ENCODE assay signal across 8 cellular contexts in the genomic region with DNA sequence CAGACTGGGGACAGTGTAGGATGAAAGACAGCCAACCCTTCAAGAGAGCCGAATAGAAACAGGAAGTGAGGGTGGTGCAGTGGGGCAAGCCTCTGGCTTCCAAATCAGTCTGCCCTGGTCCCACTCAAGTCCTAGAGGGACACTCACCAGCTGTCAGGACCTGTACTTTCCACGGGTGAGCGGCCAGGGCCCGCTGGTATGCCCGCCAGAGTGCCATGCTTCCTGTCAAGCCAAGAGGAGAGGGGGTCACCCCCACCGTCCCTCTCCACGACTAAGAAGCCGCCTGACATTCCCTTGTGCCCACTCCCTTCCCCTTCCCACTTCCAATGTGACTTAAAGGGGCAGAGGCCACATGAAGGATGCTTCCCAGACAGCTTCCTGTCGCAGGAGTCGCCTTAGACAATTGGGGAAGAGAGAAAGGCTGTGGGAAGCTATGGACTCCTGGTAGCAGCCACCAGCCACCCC. TPM values are rescaled to one million over a fixed set of nuclear protein-coding genes. Genes with fewer than 3 reads are reported as not detected.
A peak's percentile ranks its signal among the peaks of the same experiment; 100 is the strongest.
DNase-seq lines count a peak whose midpoint lies in the region; ATAC-seq, FAIRE-seq and TF ChIP-seq lines count a peak whose summit lies in the region.

No MANE protein-coding gene starts in this region.

- H3K36me3 Mint-ChIP-seq in activated naive CD8-positive, alpha-beta T cell treated with anti-CD3 and anti-CD28 coated beads, Interleukin-2, amount 50 U/mL, for 24 hours (ENCODE audit: low read depth), result peaks cover 16% of the 10 kb centered on the region
- peaks cover 25% of the 10 kb centered on the region for H3K36me3 Mint-ChIP-seq in stimulated activated memory B cell treated with anti-CD40 and anti-IgM and Interleukin-4, amounts not matched to agents 10 μg/mL and 1 μg/mL and 100 μg/mL, for 72 hours

- H4K20me1 ChIP-seq in Loucy (ENCODE audit: insufficient read depth, low read length, poor library complexity, severe bottlenecking), result no peaks in the 10 kb centered on the region

- H2AFZ ChIP-seq in Loucy (ENCODE audit: low read length), result peak overlapping the region; percentile 89; the same call in 1 of the 2 replicates

- no peaks in the 10 kb centered on the region for H3K27me3 Mint-ChIP-seq in activated naive CD8-positive, alpha-beta T cell treated with anti-CD3 and anti-CD28 coated beads, Interleukin-2, amount 50 U/mL, for 24 hours
- no peaks in the 10 kb centered on the region for H3K27me3 Mint-ChIP-seq in stimulated activated memory B cell treated with anti-CD40 and anti-IgM and Interleukin-4, amounts not matched to agents 10 μg/mL and 1 μg/mL and 100 μg/mL, for 72 hours

- peaks cover 20% of the 10 kb centered on the region for H3K79me2 ChIP-seq in Loucy (ENCODE audit: insufficient read depth, low read length)

- no peaks in the 10 kb centered on the region for H3K27me3 ChIP-seq in Loucy (ENCODE audit: insufficient read depth, low read length, poor library complexity, severe bottlenecking)
- H3K27me3 ChIP-seq in iPS-18a (ENCODE audit: control insufficient read depth, insufficient read depth, low read length), result no peaks in the 10 kb centered on the region

- H3K4me1 ChIP-seq in Loucy (ENCODE audit: insufficient read depth, low read length, poor library complexity, severe bottlenecking), result peaks cover 15% of the 10 kb centered on the region
- H3K4me1 ChIP-seq in iPS-18a (ENCODE audit: control insufficient read depth, low read depth, low read length), result peaks cover 6% of the 10 kb centered on the region

- FAIRE-seq in GM12891 (lab: Jason Lieb, UNC), result no peak

- H3K4me1 Mint-ChIP-seq in activated naive CD8-positive, alpha-beta T cell treated with anti-CD3 and anti-CD28 coated beads, Interleukin-2, amount 50 U/mL, for 24 hours, result peaks cover 19% of the 10 kb centered on the region
- peaks cover 22% of the 10 kb centered on the region for H3K4me1 Mint-ChIP-seq in stimulated activated memory B cell treated with anti-CD40 and anti-IgM and Interleukin-4, amounts not matched to agents 10 μg/mL and 1 μg/mL and 100 μg/mL, for 72 hours

- peak overlapping the region; percentile 88 for H3K4me2 ChIP-seq in Loucy (ENCODE audit: low read depth, low read length, poor library complexity, severe bottlenecking)

- peak overlapping the region; percentile 99 for H3K27ac Mint-ChIP-seq in activated naive CD8-positive, alpha-beta T cell treated with anti-CD3 and anti-CD28 coated beads, Interleukin-2, amount 50 U/mL, for 24 hours
- peak overlapping the region; percentile 99 for H3K27ac Mint-ChIP-seq in stimulated activated memory B cell treated with anti-CD40 and anti-IgM and Interleukin-4, amounts not matched to agents 10 μg/mL and 1 μg/mL and 100 μg/mL, for 72 hours

- DNase-seq in GM12891 (ENCODE audit: insufficient read length, low spot score), result no peak
- DNase-seq in activated naive CD8-positive, alpha-beta T cell treated with anti-CD3 and anti-CD28 coated beads, Interleukin-2, amount 50 U/mL, for 24 hours, result peak; percentile 12
- no peak for DNase-seq in foreskin melanocyte
- DNase-seq in HPDE6-E6E7 (ENCODE audit: extremely low spot score), result no peak
- DNase-seq in NCI-H1417 (lab: John Stamatoyannopoulos, UW), result no peak

- H3K9me3 Mint-ChIP-seq in activated naive CD8-positive, alpha-beta T cell treated with anti-CD3 and anti-CD28 coated beads, Interleukin-2, amount 50 U/mL, for 24 hours, result no peaks in the 10 kb centered on the region
- no peaks in the 10 kb centered on the region for H3K9me3 Mint-ChIP-seq in stimulated activated memory B cell treated with anti-CD40 and anti-IgM and Interleukin-4, amounts not matched to agents 10 μg/mL and 1 μg/mL and 100 μg/mL, for 72 hours

- no peak for TF ChIP-seq CTCF in Loucy (conservative IDR thresholded peaks at IDR 0.05; ENCODE audit: low read length)

- ATAC-seq in activated naive CD8-positive, alpha-beta T cell treated with anti-CD3 and anti-CD28 coated beads, Interleukin-2, amount 50 U/mL, for 24 hours, result peak; percentile 21
- ATAC-seq in stimulated activated memory B cell treated with anti-CD40 and anti-IgM and Interleukin-4, amounts not matched to agents 10 μg/mL and 1 μg/mL and 100 μg/mL, for 72 hours, result peak; percentile 72

- H3K36me3 ChIP-seq in Loucy (ENCODE audit: insufficient read depth, low read length) (peaks cover 16% of the 10 kb centered on the region; the same call in 1 of the 2 replicates), iPS-18a (ENCODE audit: control insufficient read depth, low read depth, low read length) (peaks cover 19% of the 10 kb centered on the region)

- TF ChIP-seq POLR2A in GM12891 (IDR thresholded peaks at IDR 0.05; ENCODE audit: low read depth, low read length), result no peak; the same call in 1 of the 2 replicates

- peaks cover 4% of the 10 kb centered on the region; the same call in 1 of the 2 replicates for H3F3A ChIP-seq in Loucy (ENCODE audit: low read depth)

- H3K4me3 Mint-ChIP-seq in activated naive CD8-positive, alpha-beta T cell treated with anti-CD3 and anti-CD28 coated beads, Interleukin-2, amount 50 U/mL, for 24 hours, result peak overlapping the region; percentile 99
- H3K4me3 Mint-ChIP-seq in stimulated activated memory B cell treated with anti-CD40 and anti-IgM and Interleukin-4, amounts not matched to agents 10 μg/mL and 1 μg/mL and 100 μg/mL, for 72 hours, result peak overlapping the region; percentile 97

- H3K9ac ChIP-seq in Loucy (ENCODE audit: low read depth, low read length, poor library complexity, severe bottlenecking), result peak overlapping the region; percentile 94
- H3K9ac ChIP-seq in iPS-18a (ENCODE audit: low read length), result peak overlapping the region; percentile 98

- no peaks in the 10 kb centered on the region for H3K9me2 ChIP-seq in Loucy (replicated peaks; ENCODE audit: low read depth, low read length)

- peak overlapping the region; percentile 87 for H3K27ac ChIP-seq in iPS-18a (ENCODE audit: low read length)

- H3K9me3 ChIP-seq in Loucy (ENCODE audit: insufficient read depth, low read depth, low read length) (no peaks in the 10 kb centered on the region), iPS-18a (ENCODE audit: control insufficient read depth, low read depth, low read length) (no peaks in the 10 kb centered on the region)

- H3K4me3 ChIP-seq in Loucy (ENCODE audit: low read length, poor library complexity, severe bottlenecking) (peak overlapping the region; percentile 96), iPS-18a (ENCODE audit: low read length) (peak overlapping the region; percentile 99)

TF ChIP-seq in GM12891, 5 proteins besides CTCF, POLR2A, EP300 and RAD21:
- TF ChIP-seq TAF1 (IDR thresholded peaks at IDR 0.05; ENCODE audit: low read depth, low read length), result no peak
- peak; percentile 91 for TF ChIP-seq SPI1 (IDR thresholded peaks at IDR 0.05; ENCODE audit: low read depth, low read length)
TF ChIP-seq in GM12891: peak in this region for 1.

RNA-seq across cellular contexts. Expression of a gene that starts 0.6 kb away (rescaled TPM):
- polyA plus RNA-seq in GM12891 (2012; ENCODE audit: low read depth, missing spikeins), result 90.6 TPM

RNA-seq across cellular contexts. Expression of a gene that starts 14.1 kb away (rescaled TPM):
- 0.65 TPM for polyA plus RNA-seq in GM12891 (2012; ENCODE audit: low read depth, missing spikeins)

RNA-seq across cellular contexts. Expression of a gene that starts 34.2 kb away (rescaled TPM):
- 45.3 TPM for polyA plus RNA-seq in GM12891 (2012; ENCODE audit: low read depth, missing spikeins)

RNA-seq across cellular contexts. Expression of a gene that starts 40.1 kb away (rescaled TPM):
- polyA plus RNA-seq in GM12891 (2012; ENCODE audit: low read depth, missing spikeins), result 0.15 TPM

RNA-seq across cellular contexts. Expression of a gene that starts 47.1 kb away (rescaled TPM):
- polyA plus RNA-seq in GM12891 (2012; ENCODE audit: low read depth, missing spikeins), result not detected
